8 cellular contexts compared by ENCODE assay signal in the genomic region with DNA sequence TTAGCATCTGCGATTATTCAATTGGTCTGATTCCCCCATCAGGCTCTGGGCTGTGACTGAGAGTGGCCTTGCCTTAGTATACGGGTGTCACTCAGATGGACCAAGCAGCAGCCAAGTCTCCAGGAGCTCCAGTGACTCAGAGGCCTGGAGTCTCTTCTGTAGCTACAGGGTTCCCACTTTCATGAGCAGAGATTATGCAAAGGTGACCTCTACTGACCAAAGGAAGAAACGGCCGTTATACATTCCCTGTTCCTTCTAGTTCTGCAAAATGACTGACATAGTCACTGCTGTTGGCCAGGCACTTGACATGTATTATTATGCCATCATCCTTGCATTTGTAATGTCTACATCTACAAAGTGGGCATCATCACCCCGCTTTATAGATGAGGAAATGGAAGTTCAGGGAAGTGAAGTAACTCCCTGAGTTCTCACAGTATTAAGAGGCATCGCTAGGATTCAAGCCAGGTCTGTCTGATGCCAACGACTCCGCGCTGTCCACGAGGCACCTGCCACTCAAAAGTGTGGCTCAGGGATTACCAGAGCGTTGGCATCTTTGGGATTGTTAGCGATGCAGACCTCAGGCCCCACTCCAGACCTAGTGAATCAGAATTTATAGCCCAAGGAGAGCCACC. TPM values are rescaled to one million over a fixed set of nuclear protein-coding genes. Genes with fewer than 3 reads are reported as not detected.
DNase-seq lines count a peak whose midpoint lies in the region; ATAC-seq and TF ChIP-seq lines count a peak whose summit lies in the region.

No MANE protein-coding gene starts in this region.

- TF ChIP-seq POLR2A in ovary (IDR thresholded peaks at IDR 0.05): no peak

- TF ChIP-seq CTCF in hepatocyte (IDR thresholded peaks at IDR 0.05; ENCODE audit: poor library complexity) (peak; percentile 69), ovary (IDR thresholded peaks at IDR 0.05) (peak in 1 of 3 donors; percentile 7)

- no peak overlapping the region for H2AFZ ChIP-seq in hepatocyte

- H3K79me2 ChIP-seq in hepatocyte: no peaks in the 10 kb centered on the region

- H3K27ac ChIP-seq in hepatocyte (no peak overlapping the region), ovary (no peak overlapping the region)

- H3K36me3 ChIP-seq in hepatocyte (replicated peaks; ENCODE audit: insufficient read depth, low read depth) (no peaks in the 10 kb centered on the region), ovary (no peaks in the 10 kb centered on the region)

- H3K4me1 ChIP-seq in hepatocyte (ENCODE audit: insufficient read depth) (peaks cover 4% of the 10 kb centered on the region), ovary (ENCODE audit: insufficient read depth) (no peaks in the 10 kb centered on the region)

- ATAC-seq in GM18907 (IDR thresholded peaks at IDR 0.05; ENCODE audit: unreplicated experiment): peak; percentile 84
- ATAC-seq in HG03342 (IDR thresholded peaks at IDR 0.05; ENCODE audit: unreplicated experiment): peak; percentile 71

- intact Hi-C loops in ovary (cut with DNase I): loop anchor here in 1 of 4 donors (10.0 kb wide), 1 partner anchor 327 kb away; no protein-coding TSS in a partner anchor

- H3K4me2 ChIP-seq in hepatocyte: no peak overlapping the region

- H3K9me3 ChIP-seq in hepatocyte (ENCODE audit: low read depth): no peaks in the 10 kb centered on the region
- H3K9me3 ChIP-seq in ovary: no peaks in the 10 kb centered on the region

- H3K4me3 ChIP-seq in hepatocyte (no peak overlapping the region), ovary (no peak overlapping the region)

- no peaks in the 10 kb centered on the region for H4K20me1 ChIP-seq in hepatocyte (ENCODE audit: insufficient read depth, poor library complexity, severe bottlenecking)

- 47% methylated on average over 12 of the region's 12 CpGs for WGBS in hepatocyte (ENCODE audit: low lambda C conversion rate, missing lambda C conversion rate)
- WGBS in ovary, 3 donors: 31 to 36% (median 33%) methylated on average over 12 of the region's 12 CpGs

- TF ChIP-seq EP300 in ovary (IDR thresholded peaks at IDR 0.05): no peak

- DNase-seq in COLO829 (ENCODE audit: low spot score): peak; percentile 76
- DNase-seq in NCI-H524 (lab: John Stamatoyannopoulos, UW): peak; percentile 60 to 86
- peak; percentile 85 for DNase-seq in amniotic epithelial cell (ENCODE audit: low read depth)
- DNase-seq in hepatocyte (ENCODE audit: low spot score): peak; percentile 89
- peak; percentile 66 for DNase-seq in smooth muscle cell of the brain vasculature (ENCODE audit: low read depth, low spot score)
- no peak for DNase-seq in ovary

- H3K9me2 ChIP-seq in hepatocyte (replicated peaks; ENCODE audit: insufficient read depth): no peaks in the 10 kb centered on the region

- H3K27me3 ChIP-seq in hepatocyte: no peaks in the 10 kb centered on the region
- H3K27me3 ChIP-seq in ovary: no peaks in the 10 kb centered on the region

RNA-seq across cellular contexts. Expression of gene SLC38A7, which starts 23.3 kb away (rescaled TPM):
- 22.3 and 36.7 TPM in 2 replicates for total RNA-seq in hepatocyte
- polyA plus RNA-seq in hepatocyte: 25.7 and 32.5 TPM in 2 replicates
- total RNA-seq in ovary: 10 to 100 TPM in 3 of 7 donors, 1 to 10 TPM in 4; 3.3 to 14.6 (median 9.7) TPM
- polyA plus RNA-seq in ovary: 10 to 100 TPM in 1 of 2 donors, 1 to 10 TPM in 1; 5.4 to 10.5 TPM

RNA-seq across cellular contexts. Expression of gene CNOT1, which starts 31.7 kb away (rescaled TPM):
- total RNA-seq in hepatocyte (113 and 127 TPM in 2 replicates), ovary (100 to 1,000 TPM in 5 of 7 donors, 10 to 100 TPM in 2; 64.7 to 145 (median 126) TPM)
- polyA plus RNA-seq in hepatocyte (50.8 and 54.6 TPM in 2 replicates), ovary (100 to 1,000 TPM in 1 of 2 donors, 10 to 100 TPM in 1; 63.8 to 105 TPM)

Comparison
In these comparisons a context has a peak if more than half of its experiments do, and no peak if none do; other contexts are left out.
1. DNase-seq: peak in COLO829 (single experiment), NCI-H524 (2 of 2), amniotic epithelial cell (single experiment), hepatocyte (single experiment) and smooth muscle cell of the brain vasculature (single experiment); none in ovary (0 of 5).